Comparison of ENCODE assay signal across 17 cellular contexts in genomic region chr22:38248280-38248679, GRCh38. TPM values are rescaled to one million over a fixed set of nuclear protein-coding genes. Genes with fewer than 3 reads are reported as not detected.
DNase-seq lines count a peak whose midpoint lies in the region; ATAC-seq and TF ChIP-seq lines count a peak whose summit lies in the region.
"Had no signal": no experiment of that assay in that cellular context is flagged by ENCODE, and none has a peak within 500 bp of the region (broad histone marks: within the 10 kb centered on the region; RNA-seq: fewer than 3 reads in every experiment).

No MANE protein-coding gene starts in this region.

- H3K4me3 ChIP-seq in HEK293 (ENCODE audit: low read depth, low read length) (no peak overlapping the region), ascending aorta (no peak overlapping the region), endodermal cell (ENCODE audit: low read length) (no peak overlapping the region), mucosa of descending colon (no peak overlapping the region)
- H3K4me3 ChIP-seq: SJCRH30 had no signal

- no peaks in the 10 kb centered on the region for H3K4me1 Mint-ChIP-seq in endodermal cell

- H3K4me1 ChIP-seq in HEK293 (ENCODE audit: control insufficient read depth, insufficient read depth, low read length) (no peaks in the 10 kb centered on the region), ascending aorta (peaks cover 17 to 48% of the 10 kb centered on the region in 2 donors), endodermal cell (ENCODE audit: control insufficient read depth, insufficient read depth, low read length) (no peaks in the 10 kb centered on the region), mucosa of descending colon (ENCODE audit: low read depth) (peaks cover 7% of the 10 kb centered on the region)

- peak overlapping the region; percentile 66 for H3K27ac Mint-ChIP-seq in endodermal cell

- H3K4me3 Mint-ChIP-seq in endodermal cell, result no peak overlapping the region
- H3K4me3 Mint-ChIP-seq: CD4-positive, CD25-positive, alpha-beta regulatory T cell had no signal

- 94 to 100% methylated on average over 3 to 6 of the region's 6 CpGs for WGBS in endodermal cell (ENCODE audit: insufficient coverage in 1 of 2, insufficient read length in 1 of 2), 2 experiments

- H3K27ac ChIP-seq in HEK293 (ENCODE audit: extremely low read depth, low read depth, low read length), result no peak overlapping the region
- H3K27ac ChIP-seq in ascending aorta, result peak overlapping the region; percentile 82 to 85
- H3K27ac ChIP-seq in endodermal cell (ENCODE audit: low read depth, low read length), result no peak overlapping the region
- peak overlapping the region; percentile 91 for H3K27ac ChIP-seq in temporal lobe (ENCODE audit: low read depth, low read length)
- H3K27ac ChIP-seq: SJCRH30 had no signal

- no peaks in the 10 kb centered on the region for H3K27me3 ChIP-seq in ascending aorta
- no peaks in the 10 kb centered on the region for H3K27me3 ChIP-seq in endodermal cell (ENCODE audit: control insufficient read depth, insufficient read depth, low read length, poor library complexity, severe bottlenecking)
- H3K27me3 ChIP-seq: SJCRH30 had no signal

- H3K36me3 ChIP-seq in HEK293 (ENCODE audit: control insufficient read depth in 2 of 2, insufficient read depth in 1 of 2, low read length in 2 of 2), result peaks cover 0 to 51% of the 10 kb centered on the region in 2 experiments; a peak in 1 of 3 replicates
- peaks cover 29 to 33% of the 10 kb centered on the region in 2 donors for H3K36me3 ChIP-seq in ascending aorta
- H3K36me3 ChIP-seq in endodermal cell (ENCODE audit: control insufficient read depth, insufficient read depth, low read length), result peaks cover 13% of the 10 kb centered on the region
- no peaks in the 10 kb centered on the region for H3K36me3 ChIP-seq in mucosa of descending colon (ENCODE audit: low read depth)
- H3K36me3 ChIP-seq: SJCRH30 had no signal

- H3K36me3 Mint-ChIP-seq in endodermal cell (ENCODE audit: low read depth), result peaks cover 47% of the 10 kb centered on the region

- no peak for ATAC-seq in HG03432 (IDR thresholded peaks at IDR 0.05; ENCODE audit: unreplicated experiment)
- no peak for ATAC-seq in mucosa of descending colon

- H3K27me3 Mint-ChIP-seq in endodermal cell (ENCODE audit: insufficient read depth), result no peaks in the 10 kb centered on the region
- H3K27me3 Mint-ChIP-seq: CD4-positive, CD25-positive, alpha-beta regulatory T cell had no signal

- CTCF ChIA-PET in HEK293 (lab: Yijun Ruan, JAX), result no interaction called here

- intact Hi-C loops in ascending aorta (cut with DNase I) (no loop called here), mucosa of descending colon (cut with DNase I, micrococcal nuclease) (no loop called here)

- H3K9ac ChIP-seq in endodermal cell (ENCODE audit: extremely low read depth, low read length, poor library complexity, severe bottlenecking), result no peak overlapping the region

- no peak for DNase-seq in ascending aorta (ENCODE audit: low spot score in 2 of 2)
- no peak for DNase-seq in endodermal cell
- DNase-seq in mesenteric fat pad (ENCODE audit: low spot score), result no peak
- no peak for DNase-seq in mucosa of descending colon
- DNase-seq: ACHN; AML-193; CD4-positive, CD25-positive, alpha-beta regulatory T cell; IMR-90; Kasumi-1; NCI-H187; NCI-H345; NCI-H748 treated with DMSO at 0.1 percent for 48 hours; RPMI8226; SJCRH30 had no signal

- peaks cover 2% of the 10 kb centered on the region for H3K9me3 Mint-ChIP-seq in endodermal cell
- H3K9me3 Mint-ChIP-seq: CD4-positive, CD25-positive, alpha-beta regulatory T cell had no signal

- H3K9me3 ChIP-seq in HEK293 (ENCODE audit: control insufficient read depth, insufficient read depth, low read depth, low read length) (no peaks in the 10 kb centered on the region), ascending aorta (no peaks in the 10 kb centered on the region), endodermal cell (ENCODE audit: control insufficient read depth, low read length) (no peaks in the 10 kb centered on the region), mucosa of descending colon (no peaks in the 10 kb centered on the region)
- H3K9me3 ChIP-seq: SJCRH30 had no signal

- POLR2A ChIA-PET in HEK293 (lab: Yijun Ruan, JAX), result no interaction called here

- no peak for TF ChIP-seq CTCF in HEK293 (tag by site-specific recombination; IDR thresholded peaks at IDR 0.05)
- TF ChIP-seq CTCF in ascending aorta (IDR thresholded peaks at IDR 0.05), result no peak
- TF ChIP-seq CTCF in endodermal cell (conservative IDR thresholded peaks at IDR 0.05), result no peak
- TF ChIP-seq CTCF in mucosa of descending colon (IDR thresholded peaks at IDR 0.05), result no peak

TF ChIP-seq in HEK293, 187 proteins besides CTCF, POLR2A, EP300 and RAD21:
- no peak for TF ChIP-seq ZNF488 (tag by site-specific recombination; IDR thresholded peaks at IDR 0.05)
- no peak for TF ChIP-seq OSR2 (tag by site-specific recombination; IDR thresholded peaks at IDR 0.05)
- TF ChIP-seq ZNF76 (tag by site-specific recombination; IDR thresholded peaks at IDR 0.05; ENCODE audit: borderline replicate concordance, low read depth), result no peak
- no peak for TF ChIP-seq ZNF654 (tag by site-specific recombination; IDR thresholded peaks at IDR 0.05; ENCODE audit: low read depth)
- no peak for TF ChIP-seq ZNF157 (tag by site-specific recombination; IDR thresholded peaks at IDR 0.05)
- peak; percentile 99 for TF ChIP-seq ZNF623 (tag by site-specific recombination; IDR thresholded peaks at IDR 0.05)
- TF ChIP-seq TRIM28 (IDR thresholded peaks at IDR 0.05; ENCODE audit: borderline replicate concordance, low read length), result no peak
- no peak for TF ChIP-seq ZNF624 (tag by site-specific recombination; IDR thresholded peaks at IDR 0.05)

RNA-seq across cellular contexts. Expression of gene TMEM184B, which starts 24.5 kb away (rescaled TPM):
- total RNA-seq in ascending aorta (118 TPM), endodermal cell (10 to 100 TPM; 55.4 to 57.6 TPM), temporal lobe (9.3 TPM), mesenteric fat pad (84.4 TPM), mucosa of descending colon (10 to 100 TPM; 35.9 to 63.1 (median 38.2) TPM)
- polyA plus RNA-seq in endodermal cell (2013, experiment 1 of 2), result 56.1 TPM
- polyA plus RNA-seq in endodermal cell (2013, experiment 2 of 2), result 47.2 TPM

RNA-seq across cellular contexts. Expression of gene MAFF, which starts 46.5 kb away (rescaled TPM):
- total RNA-seq in ascending aorta (183 TPM), endodermal cell (1 to 10 TPM; 4.7 to 5.5 TPM), temporal lobe (2.0 TPM), mesenteric fat pad (101 TPM), mucosa of descending colon (10 to 100 TPM; 16.7 to 26.5 (median 25.6) TPM)
- polyA plus RNA-seq in endodermal cell (2013, experiment 1 of 2), result 6.1 TPM
- polyA plus RNA-seq in endodermal cell (2013, experiment 2 of 2), result 5.5 TPM

Comparison
In these comparisons a context has a peak if more than half of its experiments do, and no peak if none do; other contexts are left out.
1. H3K27ac ChIP-seq: peak in ascending aorta (2 of 2) and temporal lobe (single experiment); none in HEK293 (single experiment) and endodermal cell (single experiment).